Comparison of ENCODE assay signal across 1 cellular context in genomic region chr4:6834867-6835266, GRCh38.
TF ChIP-seq lines count a peak whose summit lies in the region.

No MANE protein-coding gene starts in this region.

TF ChIP-seq in IMR-90, 13 proteins besides CTCF, POLR2A, EP300 and RAD21:
- TF ChIP-seq CHD1 (IDR thresholded peaks at IDR 0.05; ENCODE audit: low read depth, low read length): no peak
- no peak for TF ChIP-seq RFX5 (IDR thresholded peaks at IDR 0.05; ENCODE audit: low read depth, low read length)
- no peak for TF ChIP-seq MAFK (IDR thresholded peaks at IDR 0.05; ENCODE audit: low read depth, low read length)
- TF ChIP-seq SMC3 (IDR thresholded peaks at IDR 0.05; ENCODE audit: low read depth, low read length): no peak
- no peak for TF ChIP-seq RCOR1 (IDR thresholded peaks at IDR 0.05; ENCODE audit: insufficient replicate concordance, low read length)
- TF ChIP-seq BHLHE40 (IDR thresholded peaks at IDR 0.05; ENCODE audit: low read depth, low read length): no peak
- TF ChIP-seq USF2 (IDR thresholded peaks at IDR 0.05; ENCODE audit: low read depth, low read length): no peak
- TF ChIP-seq NFE2L2 (IDR thresholded peaks at IDR 0.05; ENCODE audit: low read depth, low read length): no peak
- no peak for TF ChIP-seq CEBPB (IDR thresholded peaks at IDR 0.05; ENCODE audit: low read depth, low read length)
- no peak for TF ChIP-seq ELK1 (IDR thresholded peaks at IDR 0.05; ENCODE audit: borderline replicate concordance, low read depth, low read length)
- TF ChIP-seq MAZ (IDR thresholded peaks at IDR 0.05; ENCODE audit: borderline replicate concordance, low read depth, low read length): no peak
TF ChIP-seq in IMR-90: peak in this region for 0.
